15 cellular contexts compared by ENCODE assay signal in the genomic region with DNA sequence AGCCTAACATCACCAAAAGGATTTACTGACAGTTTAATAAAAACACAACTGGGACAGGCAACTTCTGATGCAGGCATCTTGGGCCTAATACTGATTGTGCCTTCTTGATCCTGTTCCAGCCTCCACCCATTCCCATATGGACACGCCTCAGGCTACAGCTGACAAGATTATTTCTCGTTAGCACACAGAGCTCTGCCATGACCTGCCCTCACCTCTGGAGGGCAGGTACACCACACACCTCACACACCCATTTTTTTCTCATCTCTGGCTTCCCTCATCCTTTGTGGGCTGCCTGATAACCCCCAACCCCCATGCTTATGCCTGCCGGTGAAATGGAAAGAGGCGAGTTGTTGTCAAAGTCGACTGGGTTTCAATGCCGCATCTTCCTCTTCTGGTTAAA.
DNase-seq lines count a peak whose midpoint lies in the region; ATAC-seq and TF ChIP-seq lines count a peak whose summit lies in the region.
"Had no signal": no experiment of that assay in that cellular context is flagged by ENCODE, and none has a peak within 500 bp of the region (broad histone marks: within the 10 kb centered on the region; RNA-seq: fewer than 3 reads in every experiment).

No MANE protein-coding gene starts in this region.

- DNase-seq in NCI-H748 (lab: John Stamatoyannopoulos, UW; ENCODE audit: unreplicated experiment) (peak; percentile 4), NCI-H748 treated with DMSO at 0.1 percent for 48 hours (lab: John Stamatoyannopoulos, UW) (no peak), fibroblast of mammary gland (ENCODE audit: low read depth) (peak; percentile 13), thoracic aorta (ENCODE audit: low spot score) (no peak), NOMO-1 treated with DMSO at 0.1 percent for 48 hours (lab: John Stamatoyannopoulos, UW; ENCODE audit: unreplicated experiment) (no peak)
- DNase-seq: brain microvascular endothelial cell; NCI-H2227 treated with DMSO at 0.1 percent for 48 hours; stimulated activated CD4-positive, alpha-beta T cell treated with anti-CD3 and anti-CD28 coated beads, Interleukin-4, amount 100 ng/mL, for 4 hours; stomach had no signal

- no peaks in the 10 kb centered on the region for H3K79me2 ChIP-seq in OCI-LY3 (ENCODE audit: low read length)

- H3K27ac ChIP-seq in OCI-LY3 (ENCODE audit: low read length) = no peak overlapping the region
- peak overlapping the region; percentile 0 to 85 for H3K27ac ChIP-seq in thoracic aorta
- H3K27ac ChIP-seq: brain microvascular endothelial cell, prostate gland, SK-N-MC, stomach had no signal

- ATAC-seq in thoracic aorta (ENCODE audit: insufficient number of reproducible peaks, low FRiP score, low read depth) (no peak), HG03280 (IDR thresholded peaks at IDR 0.05; ENCODE audit: unreplicated experiment) (no peak), GM18867 (IDR thresholded peaks at IDR 0.05; ENCODE audit: unreplicated experiment) (no peak)
- ATAC-seq: activated T-helper 17 cell treated with anti-CD3 and anti-CD28 coated beads, Interleukin-2, amount 50 U/mL, for 72 hours had no signal

- H3K4me1 ChIP-seq in OCI-LY3 (ENCODE audit: low read length) (peaks cover 13% of the 10 kb centered on the region), thoracic aorta (ENCODE audit: control insufficient read depth in 1 of 2, low read depth in 2 of 2) (peaks cover 32 to 52% of the 10 kb centered on the region in 2 donors)
- H3K4me1 ChIP-seq: prostate gland had no signal

- H4K20me1 ChIP-seq in OCI-LY3 (ENCODE audit: insufficient read depth, low read length) = no peaks in the 10 kb centered on the region

- H3K4me3 ChIP-seq in OCI-LY3 (ENCODE audit: low read length) = no peak overlapping the region
- no peak overlapping the region for H3K4me3 ChIP-seq in fibroblast of mammary gland (ENCODE audit: control insufficient read depth, low read depth, low read length)
- H3K4me3 ChIP-seq in thoracic aorta = no peak overlapping the region
- H3K4me3 ChIP-seq: prostate gland, SK-N-MC, stomach had no signal

- H3K9me3 ChIP-seq in OCI-LY3 (ENCODE audit: insufficient read depth, low read length) = no peaks in the 10 kb centered on the region
- no peaks in the 10 kb centered on the region for H3K9me3 ChIP-seq in thoracic aorta
- H3K9me3 ChIP-seq: prostate gland, stomach had no signal

- no peaks in the 10 kb centered on the region for H3K36me3 ChIP-seq in OCI-LY3 (replicated peaks; ENCODE audit: low read depth, low read length)
- no peaks in the 10 kb centered on the region for H3K36me3 ChIP-seq in thoracic aorta
- H3K36me3 ChIP-seq: brain microvascular endothelial cell, prostate gland had no signal

- H2AFZ ChIP-seq in OCI-LY3 (ENCODE audit: low read depth, low read length) = no peak overlapping the region

- H3K4me2 ChIP-seq in OCI-LY3 (ENCODE audit: low read length) = no peak overlapping the region

- H3K9ac ChIP-seq in OCI-LY3 (ENCODE audit: low read length) = no peak overlapping the region

- peak; percentile 15; the same call in 1 of the 2 replicates for TF ChIP-seq CTCF in OCI-LY3 (IDR thresholded peaks at IDR 0.05; ENCODE audit: low read depth, low read length)
- no peak for TF ChIP-seq CTCF in fibroblast of mammary gland (conservative IDR thresholded peaks at IDR 0.05; ENCODE audit: control insufficient read depth, insufficient read depth, low read depth, low read length)
- no peak for TF ChIP-seq CTCF in thoracic aorta (IDR thresholded peaks at IDR 0.05)

- H3K27me3 ChIP-seq in OCI-LY3 (ENCODE audit: low read depth, low read length) (peaks cover 42% of the 10 kb centered on the region), thoracic aorta (replicated peaks; ENCODE audit: insufficient read depth) (no peaks in the 10 kb centered on the region)
- H3K27me3 ChIP-seq: brain microvascular endothelial cell, stomach had no signal

Comparison
In these comparisons a context has a peak if more than half of its experiments do, and no peak if none do; other contexts are left out.
1. DNase-seq: peak in NCI-H748 (single experiment) and fibroblast of mammary gland (single experiment); none in NCI-H748 treated with DMSO at 0.1 percent for 48 hours (single experiment), thoracic aorta (single experiment) and NOMO-1 treated with DMSO at 0.1 percent for 48 hours (single experiment).